11 cellular contexts compared by ENCODE assay signal in the genomic region with DNA sequence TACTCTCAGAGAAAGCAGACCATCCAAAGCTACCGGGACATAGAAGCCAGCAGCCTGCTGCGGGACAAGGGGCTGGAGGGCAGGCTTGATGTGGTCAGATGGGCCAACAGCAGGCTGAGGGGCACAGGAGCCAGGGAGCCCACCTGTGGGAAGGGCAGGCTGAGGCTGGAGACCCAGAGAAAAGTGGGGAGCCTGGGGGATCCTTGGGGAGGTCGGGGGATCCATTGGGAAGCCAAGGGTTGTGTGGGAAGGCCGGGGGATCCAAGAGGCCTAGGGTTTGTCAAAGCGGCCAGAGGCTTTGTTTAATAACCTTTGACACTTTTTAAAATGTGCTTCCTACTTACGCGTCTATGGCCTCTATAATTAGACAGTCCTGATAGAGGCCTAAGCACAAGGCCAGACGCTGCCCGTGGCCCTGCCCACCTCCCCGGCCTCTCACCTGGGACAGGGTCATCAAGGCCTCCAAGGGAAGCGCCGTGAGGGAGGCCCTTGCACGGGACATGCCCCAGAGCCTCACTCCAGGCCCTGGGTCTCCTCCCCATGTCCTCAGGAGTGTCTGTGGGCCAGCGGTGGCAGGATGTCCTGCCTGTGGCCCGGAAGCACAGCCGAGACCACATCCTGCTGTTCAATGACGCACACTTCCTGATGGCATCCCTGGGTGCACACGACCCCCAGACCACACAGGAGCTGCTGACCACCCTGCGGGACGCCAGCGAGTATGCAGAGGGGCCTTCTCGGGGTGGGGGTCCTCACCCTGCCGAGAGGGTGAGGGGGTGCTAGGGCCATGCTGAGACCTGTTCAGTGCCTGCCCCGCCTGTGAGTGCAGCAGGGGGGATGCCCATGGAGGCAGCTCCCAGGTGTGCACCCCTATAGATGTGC. TPM values are rescaled to one million over a fixed set of nuclear protein-coding genes. Genes with fewer than 3 reads are reported as not detected.
DNase-seq lines count a peak whose midpoint lies in the region; ATAC-seq, FAIRE-seq and TF ChIP-seq lines count a peak whose summit lies in the region.
"Had no signal": no experiment of that assay in that cellular context is flagged by ENCODE, and none has a peak within 500 bp of the region (broad histone marks: within the 10 kb centered on the region; RNA-seq: fewer than 3 reads in every experiment).

No MANE protein-coding gene starts in this region.

- H4K20me1 ChIP-seq in GM12878 (ENCODE audit: control insufficient read depth, insufficient read depth): no peaks in the 10 kb centered on the region

- H3K9me3 ChIP-seq in GM12878 (replicated peaks; ENCODE audit: control insufficient read depth, insufficient read depth, low read length) (no peaks in the 10 kb centered on the region; the same call in 2 of the 3 replicates), skeletal muscle tissue (ENCODE audit: control insufficient read depth in 3 of 3, low read length in 3 of 3) (no peaks in the 10 kb centered on the region)

- BruUV-seq in GM12878 (replicated peaks; lab: Mats Ljungman, UMichigan): TSS peak; percentile 88

- H3K27ac ChIP-seq in GM12878 (ENCODE audit: control insufficient read depth, insufficient read depth) (peak overlapping the region; percentile 86), skeletal muscle tissue (ENCODE audit: low read depth, low read length) (no peak overlapping the region)
- H3K27ac ChIP-seq: VCaP had no signal

- H3K9me3 Mint-ChIP-seq in activated T-cell treated with anti-CD3 and anti-CD28 coated beads, Interleukin-2, amount 50 U/mL, for 24 hours: peaks cover 4% of the 10 kb centered on the region

- peaks cover 13% of the 10 kb centered on the region for H3K4me1 Mint-ChIP-seq in activated T-cell treated with anti-CD3 and anti-CD28 coated beads, Interleukin-2, amount 50 U/mL, for 24 hours (ENCODE audit: low read depth)

- H3K36me3 ChIP-seq in GM12878 (ENCODE audit: control insufficient read depth in 2 of 2, insufficient read depth in 2 of 2, low read length in 1 of 2) (peaks cover 8 to 11% of the 10 kb centered on the region in 2 experiments; a peak in 3 of 4 replicates), skeletal muscle tissue (ENCODE audit: control insufficient read depth in 3 of 3, insufficient read depth in 3 of 3, low read length in 3 of 3) (peaks cover 53 to 60% (median 54%) of the 10 kb centered on the region in 3 donors)

- H3K36me3 Mint-ChIP-seq in activated T-cell treated with anti-CD3 and anti-CD28 coated beads, Interleukin-2, amount 50 U/mL, for 24 hours (ENCODE audit: low read depth): peaks cover 31% of the 10 kb centered on the region

- TF ChIP-seq RAD21 in GM12878 (IDR thresholded peaks at IDR 0.05; ENCODE audit: insufficient read depth, low read depth, low read length): no peak

- H3K4me1 ChIP-seq in GM12878 (ENCODE audit: control insufficient read depth, insufficient read depth, low read length) (peaks cover 26% of the 10 kb centered on the region), skeletal muscle tissue (ENCODE audit: control insufficient read depth in 3 of 3, insufficient read depth in 3 of 3, low read length in 3 of 3) (peaks cover 2 to 39% (median 23%) of the 10 kb centered on the region in 3 donors)

- peak overlapping the region; percentile 85 for H3K4me3 ChIP-seq in GM12878
- no peak overlapping the region for H3K4me3 ChIP-seq in skeletal muscle tissue (ENCODE audit: low read length in 3 of 3)

- CTCF ChIA-PET in GM12878 (lab: Yijun Ruan, JAX): interaction anchor here (0.9 to 1.7 kb wide), 2 partner anchors 8 to 17 kb away, joined by 3 read pairs; a partner anchor contains a TSS

- ATAC-seq in HG03439 (IDR thresholded peaks at IDR 0.05; ENCODE audit: unreplicated experiment) (peak; percentile 66), GM12878 (peak; percentile 97)

- H3K27me3 Mint-ChIP-seq in activated T-cell treated with anti-CD3 and anti-CD28 coated beads, Interleukin-2, amount 50 U/mL, for 24 hours: no peaks in the 10 kb centered on the region

- H2AFZ ChIP-seq in GM12878 (ENCODE audit: control insufficient read depth, low read depth, low read length): peak overlapping the region; percentile 65

- intact Hi-C loops in GM12878 (cut with micrococcal nuclease; ENCODE audit: unreplicated experiment): no loop called here

- peak overlapping the region; percentile 81 for H3K27ac Mint-ChIP-seq in activated T-cell treated with anti-CD3 and anti-CD28 coated beads, Interleukin-2, amount 50 U/mL, for 24 hours

- TF ChIP-seq CTCF in GM12878 (IDR thresholded peaks at IDR 0.05 in 2 of 3, conservative IDR thresholded peaks at IDR 0.05 in 1 of 3; ENCODE audit: control insufficient read depth in 2 of 3, extremely low read depth in 1 of 3, insufficient read depth in 1 of 3, low read depth in 3 of 3, low read length in 3 of 3): no peak

- H3K4me3 Mint-ChIP-seq in activated T-cell treated with anti-CD3 and anti-CD28 coated beads, Interleukin-2, amount 50 U/mL, for 24 hours: peak overlapping the region; percentile 74

- POLR2A ChIA-PET in GM12878 (lab: Charles Lee): interaction anchor here (0.6 to 1.2 kb wide), 3 partner anchors 14 to 20 kb away, joined by 4 to 5 read pairs (median 4); a partner anchor contains a TSS

- peak; percentile 94 for TF ChIP-seq POLR2A in GM12878 (IDR thresholded peaks at IDR 0.05; ENCODE audit: low read depth, low read length)

- H3K27me3 ChIP-seq in GM12878 (replicated peaks in 1 of 2; ENCODE audit: control insufficient read depth in 2 of 2, insufficient read depth in 2 of 2, low read length in 1 of 2): no peaks in the 10 kb centered on the region
- H3K27me3 ChIP-seq in skeletal muscle tissue (ENCODE audit: control insufficient read depth in 3 of 3, insufficient read depth in 3 of 3, low read length in 3 of 3): no peaks in the 10 kb centered on the region

- H3K9ac ChIP-seq in GM12878 (ENCODE audit: control insufficient read depth, insufficient read depth, low read length) (peak overlapping the region; percentile 94), skeletal muscle tissue (ENCODE audit: low read depth in 1 of 3, low read length in 3 of 3) (peak overlapping the region in 2 of 3 donors; percentile 33 to 43)

- in situ Hi-C loops in GM12878 (cut with MboI): no loop called here

- RAD21 ChIA-PET in GM12878 (lab: Charles Lee; ENCODE audit: unreplicated experiment): no interaction called here

- peak overlapping the region; percentile 99 for H3K4me2 ChIP-seq in GM12878 (ENCODE audit: control insufficient read depth, insufficient read depth)

- peaks cover 17% of the 10 kb centered on the region for H3K79me2 ChIP-seq in GM12878 (ENCODE audit: control insufficient read depth, insufficient read depth, low read length)

- SMC1A ChIA-PET in GM12878 (lab: Charles Lee; ENCODE audit: uncharacterized antibody, unreplicated experiment): interaction anchor here (1.0 to 1.5 kb wide), 2 partner anchors 19 to 166 kb away, joined by 3 to 4 read pairs; no protein-coding TSS in a partner anchor

- FAIRE-seq in GM12878 (lab: Jason Lieb, UNC): peak; percentile 94
- FAIRE-seq: islet of Langerhans had no signal

- WGBS in GM12878 (ENCODE audit: insufficient coverage, insufficient replicate concordance, low lambda C conversion rate, missing lambda C conversion rate): 10% methylated on average over 23 of the region's 24 CpGs

- peak in 1 of 2 experiments; percentile 43; a peak in 1 of 4 replicates for TF ChIP-seq EP300 in GM12878 (IDR thresholded peaks at IDR 0.05; ENCODE audit: borderline replicate concordance in 1 of 2, control insufficient read depth in 1 of 2, low read depth in 2 of 2, low read length in 2 of 2)

- DNase-seq in activated T-cell treated with anti-CD3 and anti-CD28 coated beads, Interleukin-2, amount 50 U/mL, for 24 hours: peak; percentile 45
- DNase-seq in activated T-cell treated with anti-CD3 and anti-CD28 coated beads for 4 hours (no peak), GM12878 (ENCODE audit: low read depth, low spot score) (peak; percentile 38), OCI-M2 (lab: John Stamatoyannopoulos, UW; ENCODE audit: unreplicated experiment) (no peak), EL (no peak)
- DNase-seq in stimulated activated CD4-positive, alpha-beta T cell treated with anti-CD3 and anti-CD28 coated beads, Interleukin-4, amount 100 ng/mL, for 1 hour: no peak

RNA-seq across cellular contexts. Expression of a gene that starts 8.6 kb away (rescaled TPM):
- total RNA-seq in GM12878 (2013; cell fraction: nucleolus; rRNA removed): 24.9 and 27.6 TPM in 2 replicates
- total RNA-seq in GM12878 (2014; rRNA removed) (25.9 and 27.4 TPM in 2 replicates), GM12878 (2014; rRNA removed; fragmentation: Illumina TruSeq; extraction: Trizol) (21.8 and 23.3 TPM in 2 replicates), GM12878 (2021) (43.9 and 46.2 TPM in 2 replicates), skeletal muscle tissue (3.1 TPM)
- 9.6 TPM for polyA plus RNA-seq in GM12878 (2011; ENCODE audit: low read depth)
- polyA plus RNA-seq in GM12878 (2011; rRNA removed) (15.9 and 21.6 TPM in 2 replicates), GM12878 (2014; fragmentation: Illumina TruSeq; extraction: Trizol) (30.8 and 37.1 TPM in 2 replicates), GM12878 (2014; fragmentation: Nextera tagmentation; extraction: Ambion mirVana) (1 to 10 TPM; 6.6 to 10.0 TPM), GM12878 (2014; rRNA removed) (43.0 and 45.2 TPM in 2 replicates), GM12878 (2016; fragmentation: Nextera tagmentation; extraction: Ambion mirVana) (10 to 100 TPM; 43.9 to 44.5 TPM)
- 25.5 and 28.6 TPM in 2 replicates for polyA plus RNA-seq in GM12878 (2011; cell fraction: cytosol; rRNA removed)
- polyA plus RNA-seq in GM12878 (2011; cell fraction: nucleus; rRNA removed): 32.2 and 57.3 TPM in 2 replicates
- 17.0 and 17.2 TPM in 2 replicates for polyA plus RNA-seq in GM12878 (2012)
- 11.3 and 18.4 TPM in 2 replicates for polyA minus RNA-seq in GM12878 (2011; rRNA and poly(A)+ RNA removed)
- 15.4 and 17.2 TPM in 2 replicates for polyA minus RNA-seq in GM12878 (2011; cell fraction: cytosol; rRNA and poly(A)+ RNA removed)
- 9.9 and 17.7 TPM in 2 replicates for polyA minus RNA-seq in GM12878 (2011; cell fraction: nucleus; rRNA and poly(A)+ RNA removed)

RNA-seq across cellular contexts. Expression of a gene that starts 20.3 kb away (rescaled TPM):
- 53.3 and 65.3 TPM in 2 replicates for total RNA-seq in GM12878 (2013; cell fraction: nucleolus; rRNA removed)
- 14.7 and 19.1 TPM in 2 replicates for total RNA-seq in GM12878 (2014; rRNA removed)
- total RNA-seq in GM12878 (2014; rRNA removed; fragmentation: Illumina TruSeq; extraction: Trizol): 6.8 and 7.6 TPM in 2 replicates
- 11.2 and 13.7 TPM in 2 replicates for total RNA-seq in GM12878 (2021)
- 12.1 TPM for polyA plus RNA-seq in GM12878 (2011; ENCODE audit: low read depth)
- polyA plus RNA-seq in GM12878 (2011; rRNA removed): 26.1 and 39.9 TPM in 2 replicates
- polyA plus RNA-seq in GM12878 (2011; cell fraction: cytosol; rRNA removed): 53.7 and 71.4 TPM in 2 replicates
- 75.9 and 82.3 TPM in 2 replicates for polyA plus RNA-seq in GM12878 (2011; cell fraction: nucleus; rRNA removed)
- polyA plus RNA-seq in GM12878 (2012): 17.4 and 19.3 TPM in 2 replicates
- 3.1 and 6.5 TPM in 2 replicates for polyA plus RNA-seq in GM12878 (2014; fragmentation: Illumina TruSeq; extraction: Trizol)
- 1 to 10 TPM in 1 of 2 experiments, under 1 TPM in 1; 0.58 to 1.6 TPM for polyA plus RNA-seq in GM12878 (2014; fragmentation: Nextera tagmentation; extraction: Ambion mirVana)
- polyA plus RNA-seq in GM12878 (2014; rRNA removed): 12.3 and 19.4 TPM in 2 replicates
- polyA plus RNA-seq in GM12878 (2016; fragmentation: Nextera tagmentation; extraction: Ambion mirVana): 10 to 100 TPM; 17.5 to 17.9 TPM
- polyA minus RNA-seq in GM12878 (2011; rRNA and poly(A)+ RNA removed): 27.6 and 44.5 TPM in 2 replicates
- 17.1 and 18.6 TPM in 2 replicates for polyA minus RNA-seq in GM12878 (2011; cell fraction: cytosol; rRNA and poly(A)+ RNA removed)
- polyA minus RNA-seq in GM12878 (2011; cell fraction: nucleus; rRNA and poly(A)+ RNA removed): 20.3 and 27.9 TPM in 2 replicates
- 18.3 TPM for total RNA-seq in skeletal muscle tissue

RNA-seq across cellular contexts. Expression of a gene that starts 25.0 kb away (rescaled TPM):
- not detected in 2 replicates for total RNA-seq in GM12878 (2013; cell fraction: nucleolus; rRNA removed)
- not detected in 2 replicates for total RNA-seq in GM12878 (2014; rRNA removed)
- not detected in 2 replicates for total RNA-seq in GM12878 (2014; rRNA removed; fragmentation: Illumina TruSeq; extraction: Trizol)
- total RNA-seq in GM12878 (2021): not detected in 2 replicates
- not detected for polyA plus RNA-seq in GM12878 (2011; ENCODE audit: low read depth)
- polyA plus RNA-seq in GM12878 (2011; rRNA removed): not detected in 2 replicates
- not detected in 2 replicates for polyA plus RNA-seq in GM12878 (2011; cell fraction: cytosol; rRNA removed)
- polyA plus RNA-seq in GM12878 (2011; cell fraction: nucleus; rRNA removed): not detected in 2 replicates
- polyA plus RNA-seq in GM12878 (2012): 0.01 and 0.03 TPM in 2 replicates
- polyA plus RNA-seq in GM12878 (2014; fragmentation: Illumina TruSeq; extraction: Trizol): not detected in 2 replicates
- under 1 TPM in 1 of 2 experiments, not detected in 1; 0.02 TPM for polyA plus RNA-seq in GM12878 (2014; fragmentation: Nextera tagmentation; extraction: Ambion mirVana)
- 0.01 TPM in 1 of 2 replicates, not detected in the other for polyA plus RNA-seq in GM12878 (2014; rRNA removed)
- under 1 TPM in 1 of 2 experiments, not detected in 1; 0.03 TPM for polyA plus RNA-seq in GM12878 (2016; fragmentation: Nextera tagmentation; extraction: Ambion mirVana)
- polyA minus RNA-seq in GM12878 (2011; rRNA and poly(A)+ RNA removed): not detected in 2 replicates
- polyA minus RNA-seq in GM12878 (2011; cell fraction: cytosol; rRNA and poly(A)+ RNA removed): not detected in 2 replicates
- not detected in 2 replicates for polyA minus RNA-seq in GM12878 (2011; cell fraction: nucleus; rRNA and poly(A)+ RNA removed)
- total RNA-seq in skeletal muscle tissue: not detected
- polyA plus RNA-seq: BJ had no signal

RNA-seq across cellular contexts. Expression of a gene that starts 38.0 kb away (rescaled TPM):
- 12.0 and 17.1 TPM in 2 replicates for total RNA-seq in GM12878 (2013; cell fraction: nucleolus; rRNA removed)
- 11.1 and 13.3 TPM in 2 replicates for total RNA-seq in GM12878 (2014; rRNA removed)
- 5.5 and 6.1 TPM in 2 replicates for total RNA-seq in GM12878 (2014; rRNA removed; fragmentation: Illumina TruSeq; extraction: Trizol)
- total RNA-seq in GM12878 (2021): 7.2 and 7.8 TPM in 2 replicates
- 5.1 TPM for polyA plus RNA-seq in GM12878 (2011; ENCODE audit: low read depth)
- 7.4 and 8.6 TPM in 2 replicates for polyA plus RNA-seq in GM12878 (2011; rRNA removed)
- polyA plus RNA-seq in GM12878 (2011; cell fraction: cytosol; rRNA removed): 12.3 and 17.6 TPM in 2 replicates
- 29.8 and 30.2 TPM in 2 replicates for polyA plus RNA-seq in GM12878 (2011; cell fraction: nucleus; rRNA removed)
- polyA plus RNA-seq in GM12878 (2012): 8.3 and 9.1 TPM in 2 replicates
- 3.1 and 6.4 TPM in 2 replicates for polyA plus RNA-seq in GM12878 (2014; fragmentation: Illumina TruSeq; extraction: Trizol)
- 1 to 10 TPM; 1.0 to 2.2 TPM for polyA plus RNA-seq in GM12878 (2014; fragmentation: Nextera tagmentation; extraction: Ambion mirVana)
- polyA plus RNA-seq in GM12878 (2014; rRNA removed): 13.0 and 22.4 TPM in 2 replicates
- 10 to 100 TPM; 15.5 to 18.2 TPM for polyA plus RNA-seq in GM12878 (2016; fragmentation: Nextera tagmentation; extraction: Ambion mirVana)
- 2.0 and 5.4 TPM in 2 replicates for polyA minus RNA-seq in GM12878 (2011; rRNA and poly(A)+ RNA removed)
- polyA minus RNA-seq in GM12878 (2011; cell fraction: cytosol; rRNA and poly(A)+ RNA removed): 0.94 and 1.5 TPM in 2 replicates
- 3.9 and 5.1 TPM in 2 replicates for polyA minus RNA-seq in GM12878 (2011; cell fraction: nucleus; rRNA and poly(A)+ RNA removed)
- total RNA-seq in skeletal muscle tissue: 14.6 TPM

RNA-seq across cellular contexts. Expression of a gene that starts 47.4 kb away (rescaled TPM):
- total RNA-seq in GM12878 (2013; cell fraction: nucleolus; rRNA removed): 189 and 218 TPM in 2 replicates
- total RNA-seq in GM12878 (2014; rRNA removed): 47.5 and 48.0 TPM in 2 replicates
- 26.1 and 29.6 TPM in 2 replicates for total RNA-seq in GM12878 (2014; rRNA removed; fragmentation: Illumina TruSeq; extraction: Trizol)
- total RNA-seq in GM12878 (2021): 54.5 and 57.0 TPM in 2 replicates
- polyA plus RNA-seq in GM12878 (2011; ENCODE audit: low read depth): 18.3 TPM
- 33.4 and 40.0 TPM in 2 replicates for polyA plus RNA-seq in GM12878 (2011; rRNA removed)
- polyA plus RNA-seq in GM12878 (2011; cell fraction: cytosol; rRNA removed): 39.1 and 46.8 TPM in 2 replicates
- 219 and 267 TPM in 2 replicates for polyA plus RNA-seq in GM12878 (2011; cell fraction: nucleus; rRNA removed)
- polyA plus RNA-seq in GM12878 (2012): 35.4 and 37.9 TPM in 2 replicates
- polyA plus RNA-seq in GM12878 (2014; fragmentation: Illumina TruSeq; extraction: Trizol): 25.8 and 34.8 TPM in 2 replicates
- 1 to 10 TPM; 3.5 to 5.8 TPM for polyA plus RNA-seq in GM12878 (2014; fragmentation: Nextera tagmentation; extraction: Ambion mirVana)
- 56.0 and 66.7 TPM in 2 replicates for polyA plus RNA-seq in GM12878 (2014; rRNA removed)
- polyA plus RNA-seq in GM12878 (2016; fragmentation: Nextera tagmentation; extraction: Ambion mirVana): 10 to 100 TPM; 49.4 to 54.4 TPM
- 34.3 and 45.9 TPM in 2 replicates for polyA minus RNA-seq in GM12878 (2011; rRNA and poly(A)+ RNA removed)
- polyA minus RNA-seq in GM12878 (2011; cell fraction: cytosol; rRNA and poly(A)+ RNA removed): 10.3 and 13.0 TPM in 2 replicates
- 113 and 177 TPM in 2 replicates for polyA minus RNA-seq in GM12878 (2011; cell fraction: nucleus; rRNA and poly(A)+ RNA removed)
- total RNA-seq in skeletal muscle tissue: 16.7 TPM

Comparison
In these comparisons a context has a peak if more than half of its experiments do, and no peak if none do; other contexts are left out.
1. DNase-seq: peak in activated T-cell treated with anti-CD3 and anti-CD28 coated beads, Interleukin-2, amount 50 U/mL, for 24 hours (single experiment) and GM12878 (single experiment); none in activated T-cell treated with anti-CD3 and anti-CD28 coated beads for 4 hours (single experiment), OCI-M2 (single experiment), stimulated activated CD4-positive, alpha-beta T cell treated with anti-CD3 and anti-CD28 coated beads, Interleukin-4, amount 100 ng/mL, for 1 hour (single experiment) and EL (single experiment).